1 cellular context compared by ENCODE assay signal in genomic region chr7:130423636-130424035, GRCh38.
TF ChIP-seq lines count a peak whose summit lies in the region.

No MANE protein-coding gene starts in this region.

TF ChIP-seq in SK-N-SH treated with all-trans-retinoic acid at 6 μM for 48 hours, 23 proteins besides CTCF, POLR2A, EP300 and RAD21 (continued from another document):
- TF ChIP-seq POU6F1 (CRISPR knock-in tag; IDR thresholded peaks at IDR 0.05; ENCODE audit: borderline replicate concordance, low read depth) (no peak), GLIS3 (CRISPR knock-in tag; IDR thresholded peaks at IDR 0.05) (no peak), SNAI2 (CRISPR knock-in tag; IDR thresholded peaks at IDR 0.05) (no peak), BACH2 (CRISPR knock-in tag; IDR thresholded peaks at IDR 0.05; ENCODE audit: borderline replicate concordance) (no peak), ZNF565 (CRISPR knock-in tag; conservative IDR thresholded peaks at IDR 0.05; ENCODE audit: low read depth) (no peak), TOX (CRISPR knock-in tag; IDR thresholded peaks at IDR 0.05; ENCODE audit: borderline replicate concordance) (no peak), TCF4 (CRISPR knock-in tag; IDR thresholded peaks at IDR 0.05; ENCODE audit: borderline replicate concordance) (no peak), ARNTL (CRISPR knock-in tag; IDR thresholded peaks at IDR 0.05; ENCODE audit: borderline replicate concordance, low read depth) (no peak), ZFP3 (CRISPR knock-in tag; IDR thresholded peaks at IDR 0.05) (no peak)
- TF ChIP-seq, protein P1, sequence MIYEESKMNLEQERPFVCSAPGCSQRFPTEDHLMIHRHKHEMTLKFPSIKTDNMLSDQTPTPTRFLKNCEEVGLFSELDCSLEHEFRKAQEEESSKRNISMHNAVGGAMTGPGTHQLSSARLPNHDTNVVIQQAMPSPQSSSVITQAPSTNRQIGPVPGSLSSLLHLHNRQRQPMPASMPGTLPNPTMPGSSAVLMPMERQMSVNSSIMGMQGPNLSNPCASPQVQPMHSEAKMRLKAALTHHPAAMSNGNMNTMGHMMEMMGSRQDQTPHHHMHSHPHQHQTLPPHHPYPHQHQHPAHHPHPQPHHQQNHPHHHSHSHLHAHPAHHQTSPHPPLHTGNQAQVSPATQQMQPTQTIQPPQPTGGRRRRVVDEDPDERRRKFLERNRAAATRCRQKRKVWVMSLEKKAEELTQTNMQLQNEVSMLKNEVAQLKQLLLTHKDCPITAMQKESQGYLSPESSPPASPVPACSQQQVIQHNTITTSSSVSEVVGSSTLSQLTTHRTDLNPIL (CRISPR knock-in tag; IDR thresholded peaks at IDR 0.05; ENCODE audit: low read depth) = no peak
